27 cellular contexts compared by ENCODE assay signal in genomic region chr14:95238674-95239313, GRCh38.
DNase-seq lines count a peak whose midpoint lies in the region; ATAC-seq and TF ChIP-seq lines count a peak whose summit lies in the region.
"Had no signal": no experiment of that assay in that cellular context is flagged by ENCODE, and none has a peak within 500 bp of the region (broad histone marks: within the 10 kb centered on the region; RNA-seq: fewer than 3 reads in every experiment).

No MANE protein-coding gene starts in this region.

- H3K9ac ChIP-seq in Karpas-422 (ENCODE audit: low read length), result peak overlapping the region; percentile 74

- H3K27me3 ChIP-seq in heart left ventricle (peaks cover 0 to 8% (median 0%) of the 10 kb centered on the region in 9 donors), Karpas-422 (ENCODE audit: low read length) (no peaks in the 10 kb centered on the region)
- H3K27me3 ChIP-seq: MG63, SJSA1 had no signal

- H3K36me3 ChIP-seq in heart left ventricle (no peaks in the 10 kb centered on the region), Karpas-422 (ENCODE audit: insufficient read depth, low read length) (no peaks in the 10 kb centered on the region)
- H3K36me3 ChIP-seq: MG63, SJSA1 had no signal

- peaks cover 49% of the 10 kb centered on the region for H3K79me2 ChIP-seq in Karpas-422 (ENCODE audit: low read length)

- no peaks in the 10 kb centered on the region for H3K9me2 ChIP-seq in Karpas-422 (replicated peaks; ENCODE audit: insufficient read depth, low read length)

- H4K20me1 ChIP-seq in Karpas-422 (ENCODE audit: insufficient read depth, low read depth, low read length), result no peaks in the 10 kb centered on the region

- peak overlapping the region; percentile 59 to 90 (median 84) for H3K27ac Mint-ChIP-seq in nephron
- H3K27ac Mint-ChIP-seq in T-cell, result no peak overlapping the region
- H3K27ac Mint-ChIP-seq: CD8-positive, alpha-beta T cell had no signal

- H3K36me3 Mint-ChIP-seq in nephron (ENCODE audit: low read depth), result no peaks in the 10 kb centered on the region
- H3K36me3 Mint-ChIP-seq in T-cell, result no peaks in the 10 kb centered on the region
- H3K36me3 Mint-ChIP-seq: CD8-positive, alpha-beta T cell had no signal

- ATAC-seq in heart left ventricle (no peak), HG03565 (IDR thresholded peaks at IDR 0.05; ENCODE audit: unreplicated experiment) (no peak), T-cell (replicated peaks in 1 of 4) (no peak)
- ATAC-seq: CD8-positive, alpha-beta T cell; K562 had no signal

- POLR2A ChIA-PET in T-cell (lab: Charles Lee), result no interaction called here

- no peak overlapping the region for H2AFZ ChIP-seq in Karpas-422 (ENCODE audit: low read length)
- H2AFZ ChIP-seq: PC-9 had no signal

- peak overlapping the region; percentile 78 for H3K4me2 ChIP-seq in Karpas-422 (ENCODE audit: low read depth, low read length, poor library complexity, severe bottlenecking)
- H3K4me2 ChIP-seq: PC-9 had no signal

- TF ChIP-seq POLR2A in heart left ventricle (IDR thresholded peaks at IDR 0.05), result no peak

- H3K9me3 Mint-ChIP-seq in nephron (no peaks in the 10 kb centered on the region), T-cell (peaks cover 2 to 5% (median 4%) of the 10 kb centered on the region in 3 donors)
- H3K9me3 Mint-ChIP-seq: CD8-positive, alpha-beta T cell had no signal

- CTCF ChIA-PET in T-cell (lab: Charles Lee), result no interaction called here

- DNase-seq in cardiac septum (ENCODE audit: low spot score) (peak; percentile 22), heart left ventricle (no peak), Karpas-422 (peak; percentile 63), T-cell (no peak), A172 (ENCODE audit: low spot score) (no peak)
- DNase-seq: AML-193; Caco-2; CD8-positive, alpha-beta T cell; DMS 273 treated with DMSO at 0.1 percent for 48 hours; DMS79; EL; GDM1; GOT3; HCEC 1CT; MG63; NCI-H1105 treated with DMSO at 0.1 percent for 48 hours; NCI-H146; NCI-H2029; NCI-H446; NCI-H524 treated with DMSO at 0.1 percent for 48 hours; NCI-H774; PC-9 had no signal

- H3K27me3 Mint-ChIP-seq in nephron (ENCODE audit: low read depth) (peaks cover 7% of the 10 kb centered on the region), T-cell (no peaks in the 10 kb centered on the region)

- H3K4me3 Mint-ChIP-seq in nephron (no peak overlapping the region), T-cell (no peak overlapping the region)
- H3K4me3 Mint-ChIP-seq: CD8-positive, alpha-beta T cell had no signal

- H3K4me3 ChIP-seq in heart left ventricle (no peak overlapping the region), Karpas-422 (ENCODE audit: low read length) (no peak overlapping the region)
- H3K4me3 ChIP-seq: K562, MG63, PC-9, SJSA1 had no signal

- no peaks in the 10 kb centered on the region for H3K9me3 ChIP-seq in heart left ventricle
- H3K9me3 ChIP-seq in Karpas-422 (ENCODE audit: low read length), result no peaks in the 10 kb centered on the region
- H3K9me3 ChIP-seq: Caco-2, MG63, SJSA1 had no signal

- peaks cover 0 to 40% (median 12%) of the 10 kb centered on the region in 12 donors for H3K4me1 ChIP-seq in heart left ventricle
- H3K4me1 ChIP-seq in Karpas-422 (ENCODE audit: low read length), result peaks cover 94% of the 10 kb centered on the region
- H3K4me1 ChIP-seq: Caco-2 had no signal

- WGBS in heart left ventricle, 4 donors, result 95 to 96% (median 95%) methylated on average over 9 of the region's 9 CpGs

- peaks cover 53% of the 10 kb centered on the region for H3K4me1 Mint-ChIP-seq in nephron
- H3K4me1 Mint-ChIP-seq in T-cell, result no peaks in the 10 kb centered on the region

- intact Hi-C loops in cardiac septum (cut with DNase I) (no loop called here), heart left ventricle (cut with DNase I) (loop anchor here in 2 of 10 donors (10.0 kb wide), 2 partner anchors 176 to 196 kb away; no protein-coding TSS in a partner anchor)

- TF ChIP-seq CTCF in heart left ventricle (IDR thresholded peaks at IDR 0.05) (no peak), nephron (IDR thresholded peaks at IDR 0.05; ENCODE audit: unreplicated experiment in 3 of 3) (no peak)

- H3K27ac ChIP-seq in heart left ventricle (no peak overlapping the region), Karpas-422 (ENCODE audit: low read length) (peak overlapping the region; percentile 97)
- H3K27ac ChIP-seq: C4-2B, PC-9, SJSA1 had no signal

Comparison
In these comparisons a context has a peak if more than half of its experiments do, and no peak if none do; other contexts are left out.
1. DNase-seq: peak in cardiac septum (single experiment) and Karpas-422 (single experiment); none in heart left ventricle (0 of 5), T-cell (0 of 34) and A172 (single experiment).
2. H3K27ac Mint-ChIP-seq: peak in nephron (3 of 3); none in T-cell (0 of 2).